Comparison of ENCODE assay signal across 20 cellular contexts in the genomic region with DNA sequence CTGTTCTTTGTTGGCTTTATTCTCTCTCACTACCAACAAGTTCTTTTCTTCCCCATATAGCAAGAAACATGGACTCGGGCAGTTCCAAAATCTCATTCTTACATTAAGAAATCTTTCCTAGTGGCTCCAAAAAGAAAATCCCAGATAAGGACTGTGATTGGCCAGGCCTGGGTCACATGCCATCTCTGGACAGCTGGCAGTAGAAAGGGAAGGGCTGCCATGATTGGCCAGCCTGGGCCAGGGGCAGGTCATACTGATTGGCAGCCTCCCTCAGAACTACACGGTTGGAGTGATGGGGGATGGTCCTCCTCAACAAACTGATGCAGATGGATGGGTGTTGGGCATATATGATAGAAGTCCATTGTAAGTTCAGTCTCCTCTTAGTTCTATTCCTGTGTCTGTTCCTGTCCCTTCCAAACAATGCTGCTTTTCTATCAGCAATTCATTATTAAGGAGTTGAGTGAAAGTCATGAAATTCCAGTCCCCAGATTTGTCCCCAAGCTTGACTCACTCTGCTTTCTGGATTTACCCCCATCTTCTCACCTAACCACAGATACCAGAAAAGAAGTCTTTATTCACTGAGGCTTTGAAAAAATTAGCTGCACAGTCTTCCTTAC.
DNase-seq lines count a peak whose midpoint lies in the region; ATAC-seq and TF ChIP-seq lines count a peak whose summit lies in the region.
"Had no signal": no experiment of that assay in that cellular context is flagged by ENCODE, and none has a peak within 500 bp of the region (broad histone marks: within the 10 kb centered on the region; RNA-seq: fewer than 3 reads in every experiment).

No MANE protein-coding gene starts in this region.

- peak overlapping the region; percentile 65 for H3K27ac Mint-ChIP-seq in neural progenitor cell
- H3K27ac Mint-ChIP-seq: B cell had no signal

- H3K27me3 ChIP-seq in neural progenitor cell: no peaks in the 10 kb centered on the region
- H3K27me3 ChIP-seq in colonic mucosa: no peaks in the 10 kb centered on the region

- H3K4me1 ChIP-seq in neural progenitor cell (peaks cover under 1% of the 10 kb centered on the region), colonic mucosa (no peaks in the 10 kb centered on the region)

- no peak for ATAC-seq in HG02798 (IDR thresholded peaks at IDR 0.05; ENCODE audit: poor library complexity, unreplicated experiment)

- H3K27me3 Mint-ChIP-seq in neural progenitor cell (ENCODE audit: insufficient read depth, low read depth): peaks cover 11% of the 10 kb centered on the region
- H3K27me3 Mint-ChIP-seq: B cell had no signal

- H3K36me3 Mint-ChIP-seq in neural progenitor cell: peaks cover 12% of the 10 kb centered on the region

- H3K9me3 ChIP-seq in neural progenitor cell (ENCODE audit: low read depth) (no peaks in the 10 kb centered on the region), colonic mucosa (no peaks in the 10 kb centered on the region)

- no peak overlapping the region for H3K27ac ChIP-seq in neural progenitor cell
- no peak overlapping the region for H3K27ac ChIP-seq in colonic mucosa
- H3K27ac ChIP-seq: HL-60 had no signal

- no peaks in the 10 kb centered on the region for H4K20me1 ChIP-seq in neural progenitor cell (ENCODE audit: low read depth)

- H3K9ac ChIP-seq in neural progenitor cell (no peak overlapping the region), colonic mucosa (ENCODE audit: low read depth in 2 of 2, low read length in 2 of 2) (no peak overlapping the region)

- peaks cover 20% of the 10 kb centered on the region for H3K4me1 Mint-ChIP-seq in neural progenitor cell
- H3K4me1 Mint-ChIP-seq: B cell had no signal

- H2AFZ ChIP-seq in neural progenitor cell (replicated peaks): no peak overlapping the region

- H3K9me3 Mint-ChIP-seq in neural progenitor cell: peaks cover 2% of the 10 kb centered on the region
- H3K9me3 Mint-ChIP-seq: CD14-positive monocyte had no signal

- no peaks in the 10 kb centered on the region for H3F3A ChIP-seq in neural progenitor cell (ENCODE audit: low read depth)

- in situ Hi-C loops in SK-MEL-5 (cut with HindIII; ENCODE audit: low pct_unique_long_range_greater_than_20kb, low sequenced_read_pairs): no loop called here

- no peak for TF ChIP-seq CTCF in neural progenitor cell (IDR thresholded peaks at IDR 0.05)
- no peak for TF ChIP-seq CTCF in colonic mucosa (IDR thresholded peaks at IDR 0.05)

- H3K4me2 ChIP-seq in neural progenitor cell: no peak overlapping the region

- DNase-seq in COLO829 (ENCODE audit: low spot score) (peak; percentile 62), SK-MEL-5 (ENCODE audit: low read depth, low spot score) (peak; percentile 89), foreskin melanocyte (peak; percentile 93), neural progenitor cell (ENCODE audit: low spot score) (no peak), colonic mucosa (no peak), superior temporal gyrus (ENCODE audit: extremely low spot score) (no peak)
- no peak for DNase-seq in activated CD4-positive, alpha-beta T cell treated with anti-CD3 and anti-CD28 coated beads, Interleukin-2, amount 50 U/mL, for 1 hour
- DNase-seq: DMS79 treated with DMSO at 0.1 percent for 48 hours, H7, Karpas-422, MV-4-11, NCI-H1105 treated with DMSO at 0.1 percent for 48 hours, NCI-H2081 treated with DMSO at 0.1 percent for 48 hours, NCI-H446, NCI-H526, Right ventricle myocardium superior had no signal

- no peak overlapping the region for H3K4me3 Mint-ChIP-seq in neural progenitor cell
- H3K4me3 Mint-ChIP-seq: B cell, CD14-positive monocyte had no signal

- intact Hi-C loops in colonic mucosa (cut with DNase I): no loop called here

- H3K79me2 ChIP-seq in neural progenitor cell (ENCODE audit: low read depth): no peaks in the 10 kb centered on the region

- H3K4me3 ChIP-seq in neural progenitor cell (no peak overlapping the region), colonic mucosa (no peak overlapping the region)

- H3K36me3 ChIP-seq in neural progenitor cell (no peaks in the 10 kb centered on the region), colonic mucosa (no peaks in the 10 kb centered on the region)

Comparison
In these comparisons a context has a peak if more than half of its experiments do, and no peak if none do; other contexts are left out.
1. DNase-seq: peak in COLO829 (single experiment), SK-MEL-5 (single experiment) and foreskin melanocyte (single experiment); none in neural progenitor cell (single experiment), colonic mucosa (single experiment), activated CD4-positive, alpha-beta T cell treated with anti-CD3 and anti-CD28 coated beads, Interleukin-2, amount 50 U/mL, for 1 hour (single experiment) and superior temporal gyrus (single experiment).